In genomic region chr14:20624495-20625070, GRCh38 we compare ENCODE assay signal across 2 cellular contexts.
TF ChIP-seq lines count a peak whose summit lies in the region.

No MANE protein-coding gene starts in this region.

TF ChIP-seq in HEK293, 187 proteins besides CTCF, POLR2A, EP300 and RAD21 (continued from another document and continues in another):
- TF ChIP-seq, protein P1, sequence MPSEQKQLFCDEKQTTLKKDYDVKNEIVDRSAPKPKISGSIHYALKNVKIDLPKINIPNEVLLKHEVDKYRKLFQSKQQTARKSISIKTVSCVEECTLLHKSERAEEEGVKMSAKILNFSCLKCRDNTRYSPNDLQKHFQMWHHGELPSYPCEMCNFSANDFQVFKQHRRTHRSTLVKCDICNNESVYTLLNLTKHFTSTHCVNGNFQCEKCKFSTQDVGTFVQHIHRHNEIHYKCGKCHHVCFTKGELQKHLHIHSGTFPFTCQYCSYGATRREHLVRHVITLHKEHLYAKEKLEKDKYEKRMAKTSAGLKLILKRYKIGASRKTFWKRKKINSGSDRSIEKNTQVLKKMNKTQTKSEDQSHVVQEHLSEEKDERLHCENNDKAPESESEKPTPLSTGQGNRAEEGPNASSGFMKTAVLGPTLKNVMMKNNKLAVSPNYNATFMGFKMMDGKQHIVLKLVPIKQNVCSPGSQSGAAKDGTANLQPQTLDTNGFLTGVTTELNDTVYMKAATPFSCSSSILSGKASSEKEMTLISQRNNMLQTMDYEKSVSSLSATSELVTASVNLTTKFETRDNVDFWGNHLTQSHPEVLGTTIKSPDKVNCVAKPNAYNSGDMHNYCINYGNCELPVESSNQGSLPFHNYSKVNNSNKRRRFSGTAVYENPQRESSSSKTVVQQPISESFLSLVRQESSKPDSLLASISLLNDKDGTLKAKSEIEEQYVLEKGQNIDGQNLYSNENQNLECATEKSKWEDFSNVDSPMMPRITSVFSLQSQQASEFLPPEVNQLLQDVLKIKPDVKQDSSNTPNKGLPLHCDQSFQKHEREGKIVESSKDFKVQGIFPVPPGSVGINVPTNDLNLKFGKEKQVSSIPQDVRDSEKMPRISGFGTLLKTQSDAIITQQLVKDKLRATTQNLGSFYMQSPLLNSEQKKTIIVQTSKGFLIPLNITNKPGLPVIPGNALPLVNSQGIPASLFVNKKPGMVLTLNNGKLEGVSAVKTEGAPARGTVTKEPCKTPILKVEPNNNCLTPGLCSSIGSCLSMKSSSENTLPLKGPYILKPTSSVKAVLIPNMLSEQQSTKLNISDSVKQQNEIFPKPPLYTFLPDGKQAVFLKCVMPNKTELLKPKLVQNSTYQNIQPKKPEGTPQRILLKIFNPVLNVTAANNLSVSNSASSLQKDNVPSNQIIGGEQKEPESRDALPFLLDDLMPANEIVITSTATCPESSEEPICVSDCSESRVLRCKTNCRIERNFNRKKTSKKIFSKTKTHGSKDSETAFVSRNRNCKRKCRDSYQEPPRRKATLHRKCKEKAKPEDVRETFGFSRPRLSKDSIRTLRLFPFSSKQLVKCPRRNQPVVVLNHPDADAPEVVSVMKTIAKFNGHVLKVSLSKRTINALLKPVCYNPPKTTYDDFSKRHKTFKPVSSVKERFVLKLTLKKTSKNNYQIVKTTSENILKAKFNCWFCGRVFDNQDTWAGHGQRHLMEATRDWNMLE (tag by site-specific recombination; conservative IDR thresholded peaks at IDR 0.05; ENCODE audit: low read depth) = no peak; the same call in 1 of the 2 replicates
- TF ChIP-seq ZNF521 (tag by site-specific recombination; IDR thresholded peaks at IDR 0.05) = no peak
- TF ChIP-seq GLIS2 (tag by site-specific recombination; IDR thresholded peaks at IDR 0.05) = peak; percentile 58
- peak; percentile 69 for TF ChIP-seq EGR2 (tag by site-specific recombination; IDR thresholded peaks at IDR 0.05; ENCODE audit: low read depth)
- no peak for TF ChIP-seq AEBP2 (tag by site-specific recombination; IDR thresholded peaks at IDR 0.05; ENCODE audit: borderline replicate concordance)
- peak; percentile 59; the same call in 1 of the 2 replicates for TF ChIP-seq ZNF324 (tag by site-specific recombination; IDR thresholded peaks at IDR 0.05)
- 0 out of 2 replicates have a peak, but pooled peaks have one; percentile 6 for TF ChIP-seq ATF2 (tag by site-specific recombination; IDR thresholded peaks at IDR 0.05; ENCODE audit: low read depth)
- TF ChIP-seq SP2 (tag by site-specific recombination; IDR thresholded peaks at IDR 0.05) = peak; percentile 46
- peak; percentile 8 for TF ChIP-seq ZBTB26 (tag by site-specific recombination; optimal IDR thresholded peaks at IDR 0.05)
- TF ChIP-seq ZNF350 (tag by site-specific recombination; IDR thresholded peaks at IDR 0.05) = no peak
- peak; percentile 32; the same call in 1 of the 2 replicates for TF ChIP-seq ZBTB48 (tag by site-specific recombination; IDR thresholded peaks at IDR 0.05)
- TF ChIP-seq ZNF292 (tag by site-specific recombination; IDR thresholded peaks at IDR 0.05; ENCODE audit: borderline replicate concordance, low read depth) = no peak
- TF ChIP-seq YY2 (tag by site-specific recombination; IDR thresholded peaks at IDR 0.05) = 0 out of 2 replicates have a peak, but pooled peaks have one; percentile 24
- TF ChIP-seq PRDM1 (tag by site-specific recombination; IDR thresholded peaks at IDR 0.05) = peak; percentile 88
- TF ChIP-seq KLF8 (tag by site-specific recombination; IDR thresholded peaks at IDR 0.05) = peak; percentile 92
- TF ChIP-seq ZNF610 (tag by site-specific recombination; IDR thresholded peaks at IDR 0.05; ENCODE audit: borderline replicate concordance) = peak; percentile 87; the same call in 1 of the 2 replicates
- peak; percentile 60; the same call in 1 of the 2 replicates for TF ChIP-seq ZSCAN23 (tag by site-specific recombination; IDR thresholded peaks at IDR 0.05)
- peak; percentile 69 for TF ChIP-seq ZBTB8A (tag by site-specific recombination; IDR thresholded peaks at IDR 0.05)
- peak; percentile 84 for TF ChIP-seq KLF16 (tag by site-specific recombination; IDR thresholded peaks at IDR 0.05)
- peak; percentile 78; the same call in 1 of the 2 replicates for TF ChIP-seq ZNF792 (tag by site-specific recombination; IDR thresholded peaks at IDR 0.05)

TF ChIP-seq in K562, 482 proteins besides CTCF, POLR2A, EP300 and RAD21 (continued from another document):
- TF ChIP-seq GTF3C2 (IDR thresholded peaks at IDR 0.05; ENCODE audit: borderline replicate concordance, extremely low read depth, insufficient read length) (peak; percentile 6), ATF1 (CRISPR knock-in tag; IDR thresholded peaks at IDR 0.05) (no peak), ATF1 (tag; IDR thresholded peaks at IDR 0.05) (peak; percentile 45), NR2C2 (CRISPR knock-in tag; IDR thresholded peaks at IDR 0.05) (no peak), NR2C2 (tag; IDR thresholded peaks at IDR 0.05) (peak; percentile 89), CC2D1A (IDR thresholded peaks at IDR 0.05) (no peak; the same call in 1 of the 2 replicates), GATAD2A (IDR thresholded peaks at IDR 0.05) (peak; percentile 35; the same call in 1 of the 2 replicates), THRAP3 (IDR thresholded peaks at IDR 0.05; ENCODE audit: borderline replicate concordance) (peak; percentile 53; the same call in 1 of the 2 replicates), ETV1 (tag; conservative IDR thresholded peaks at IDR 0.05; ENCODE audit: low read depth) (no peak), TEAD4 (IDR thresholded peaks at IDR 0.05; ENCODE audit: low read length) (peak; percentile 25; the same call in 1 of the 2 replicates), TEAD4 (CRISPR knock-in tag; IDR thresholded peaks at IDR 0.05; ENCODE audit: borderline replicate concordance) (no peak)
- TF ChIP-seq, protein P2, sequence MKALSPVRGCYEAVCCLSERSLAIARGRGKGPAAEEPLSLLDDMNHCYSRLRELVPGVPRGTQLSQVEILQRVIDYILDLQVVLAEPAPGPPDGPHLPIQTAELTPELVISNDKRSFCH (CRISPR knock-in tag; IDR thresholded peaks at IDR 0.05) = no peak
- TF ChIP-seq, protein P2 (tag; IDR thresholded peaks at IDR 0.05) = no peak
